ENCODE assay signal across 28 cellular contexts in genomic region chr1:239058190-239058589, GRCh38.
"Had no signal": no experiment of that assay in that cellular context is flagged by ENCODE, and none has a peak within 500 bp of the region (broad histone marks: within the 10 kb centered on the region; RNA-seq: fewer than 3 reads in every experiment).

No MANE protein-coding gene starts in this region.

- ATAC-seq: activated CD8-positive, alpha-beta T cell treated with anti-CD3 and anti-CD28 coated beads for 36 hours had no signal

- H3K27me3 ChIP-seq: ascending aorta, cardiac muscle cell, SJCRH30 had no signal

- H3K27ac ChIP-seq: ascending aorta, cardiac muscle cell, SJCRH30, VCaP had no signal

- H3K36me3 Mint-ChIP-seq: activated naive CD4-positive, alpha-beta T cell treated with anti-CD3 and anti-CD28 coated beads, Interleukin-2, amount 50 U/mL, for 24 hours; activated naive CD8-positive, alpha-beta T cell treated with anti-CD3 and anti-CD28 coated beads, Interleukin-2, amount 10 ng/mL, durations not matched to agents 7 days and 5 days had no signal

- H3K9me3 ChIP-seq: ascending aorta, SJCRH30, SK-N-SH had no signal

- H3K4me3 Mint-ChIP-seq: activated CD4-positive, alpha-beta T cell treated with anti-CD3 and anti-CD28 coated beads, Interleukin-2, amount 10 ng/mL, durations not matched to agents 24 days and 14 days; activated CD8-positive, alpha-beta T cell treated with anti-CD3 and anti-CD28 coated beads for 36 hours; activated naive CD4-positive, alpha-beta T cell treated with anti-CD3 and anti-CD28 coated beads, Interleukin-2, amount 50 U/mL, for 24 hours; activated naive CD8-positive, alpha-beta T cell treated with anti-CD3 and anti-CD28 coated beads, Interleukin-2, amount 10 ng/mL, durations not matched to agents 7 days and 5 days; activated T-cell treated with anti-CD3 and anti-CD28 coated beads, Interleukin-2, amount 50 U/mL, for 24 hours; central memory CD8-positive, alpha-beta T cell; T-helper 1 cell treated with Interleukin-12 subunit alpha and Interleukin-12 subunit beta and Interleukin-4 antibody, amounts not matched to agents 30 μg/mL and 1 μg/mL, for 36 hours had no signal

- H3K4me1 Mint-ChIP-seq: activated CD4-positive, alpha-beta T cell treated with anti-CD3 and anti-CD28 coated beads, Interleukin-2, amount 10 ng/mL, durations not matched to agents 24 days and 14 days; activated naive CD4-positive, alpha-beta T cell treated with anti-CD3 and anti-CD28 coated beads, Interleukin-2, amount 50 U/mL, for 24 hours; activated naive CD8-positive, alpha-beta T cell treated with anti-CD3 and anti-CD28 coated beads, Interleukin-2, amount 10 ng/mL, durations not matched to agents 7 days and 5 days; central memory CD8-positive, alpha-beta T cell had no signal

- H3K9ac ChIP-seq: SK-N-SH had no signal

- H3K36me3 ChIP-seq: ascending aorta, cardiac muscle cell, SJCRH30 had no signal

- H3K4me3 ChIP-seq: ascending aorta, cardiac muscle cell, SJCRH30 had no signal

- H3K9me2 ChIP-seq: SK-N-SH had no signal

- H3K27me3 Mint-ChIP-seq: activated CD4-positive, alpha-beta T cell treated with anti-CD3 and anti-CD28 coated beads, Interleukin-2, amount 10 ng/mL, durations not matched to agents 24 days and 14 days; activated CD8-positive, alpha-beta T cell treated with anti-CD3 and anti-CD28 coated beads for 36 hours; activated naive CD4-positive, alpha-beta T cell treated with anti-CD3 and anti-CD28 coated beads, Interleukin-2, amount 50 U/mL, for 24 hours; activated naive CD8-positive, alpha-beta T cell treated with anti-CD3 and anti-CD28 coated beads, Interleukin-2, amount 10 ng/mL, durations not matched to agents 7 days and 5 days; activated T-cell treated with anti-CD3 and anti-CD28 coated beads, Interleukin-2, amount 50 U/mL, for 24 hours; central memory CD8-positive, alpha-beta T cell had no signal

- H3K4me2 ChIP-seq: SK-N-SH had no signal

- H3K27ac Mint-ChIP-seq: activated CD4-positive, alpha-beta T cell treated with anti-CD3 and anti-CD28 coated beads, Interleukin-2, amount 10 ng/mL, durations not matched to agents 24 days and 14 days; activated CD8-positive, alpha-beta T cell treated with anti-CD3 and anti-CD28 coated beads for 36 hours; activated naive CD4-positive, alpha-beta T cell treated with anti-CD3 and anti-CD28 coated beads, Interleukin-2, amount 50 U/mL, for 24 hours; activated naive CD8-positive, alpha-beta T cell treated with anti-CD3 and anti-CD28 coated beads, Interleukin-2, amount 10 ng/mL, durations not matched to agents 7 days and 5 days; activated T-cell treated with anti-CD3 and anti-CD28 coated beads, Interleukin-2, amount 50 U/mL, for 24 hours; activated T-helper 2 cell treated with anti-CD3 and anti-CD28 coated beads, Interferon-gamma antibody, Interleukin-2, Interleukin-4, amounts not matched to agents 10 μg/mL and 5 μg/mL and 100 μg/mL, durations not matched to agents 14 hours and 24 hours and 36 hours; T-helper 1 cell treated with Interleukin-12 subunit alpha and Interleukin-12 subunit beta and Interleukin-4 antibody, amounts not matched to agents 30 μg/mL and 1 μg/mL, for 36 hours had no signal

- DNase-seq: activated CD4-positive, alpha-beta T cell treated with anti-CD3 and anti-CD28 coated beads, Interleukin-2, amount 10 ng/mL, durations not matched to agents 24 days and 14 days; activated CD4-positive, alpha-beta T cell treated with anti-CD3 and anti-CD28 coated beads, Interleukin-2, amount 50 U/mL, for 4 hours; activated CD8-positive, alpha-beta T cell treated with anti-CD3 and anti-CD28 coated beads for 36 hours; activated gamma-delta T cell; activated naive CD4-positive, alpha-beta T cell treated with Interleukin-2 at 50 U/mL for 16 hours; activated naive CD8-positive, alpha-beta T cell treated with anti-CD3 and anti-CD28 coated beads, Interleukin-2, amount 10 ng/mL, durations not matched to agents 7 days and 5 days; activated T-cell treated with anti-CD3 and anti-CD28 coated beads, Interleukin-2, amount 50 U/mL, for 24 hours; amygdala; Karpas-422; NCI-H1105; NCI-H1417 treated with DMSO at 0.1 percent for 48 hours; NCI-H187 treated with DMSO at 0.1 percent for 48 hours; NCI-H2081; NCI-H226; NCI-H446 treated with DMSO at 0.1 percent for 48 hours; NCI-H524; NCI-H69; SHP77; SJCRH30; SK-N-SH; T-helper 9 cell had no signal

- H3K4me1 ChIP-seq: ascending aorta, SJCRH30 had no signal
